Comparison of ENCODE assay signal across 14 cellular contexts in genomic region chr15:39594056-39594763, GRCh38. TPM values are rescaled to one million over a fixed set of nuclear protein-coding genes. Genes with fewer than 3 reads are reported as not detected.
DNase-seq lines count a peak whose midpoint lies in the region; ATAC-seq, FAIRE-seq and TF ChIP-seq lines count a peak whose summit lies in the region.
"Had no signal": no experiment of that assay in that cellular context is flagged by ENCODE, and none has a peak within 500 bp of the region (broad histone marks: within the 10 kb centered on the region; RNA-seq: fewer than 3 reads in every experiment).

No MANE protein-coding gene starts in this region.

- peaks cover 52% of the 10 kb centered on the region for H3K36me3 ChIP-seq in IMR-90 (ENCODE audit: control insufficient read depth, insufficient read depth, low read length)
- H3K36me3 ChIP-seq in GM12878 (ENCODE audit: control insufficient read depth in 2 of 2, insufficient read depth in 2 of 2, low read length in 1 of 2), result no peaks in the 10 kb centered on the region
- H3K36me3 ChIP-seq in mucosa of descending colon (ENCODE audit: low read depth), result peaks cover 5% of the 10 kb centered on the region
- peaks cover 0 to 68% of the 10 kb centered on the region in 2 donors for H3K36me3 ChIP-seq in vagina
- peaks cover 73% of the 10 kb centered on the region for H3K36me3 ChIP-seq in upper lobe of right lung
- H3K36me3 ChIP-seq: neutrophil had no signal

- CTCF ChIA-PET in CD4-positive, alpha-beta T cell (lab: Charles Lee), result interaction anchor here (0.6 to 2.3 kb wide), 5 partner anchors 11 to 163 kb away, joined by 3 to 18 read pairs (median 3); no protein-coding TSS in a partner anchor
- CTCF ChIA-PET in IMR-90 (lab: Yijun Ruan, JAX), result no interaction called here
- CTCF ChIA-PET in GM12878 (lab: Yijun Ruan, JAX), result interaction anchor here (0.6 to 4.3 kb wide), 13 partner anchors 8 to 235 kb away, joined by 3 to 31 read pairs (median 3); no protein-coding TSS in a partner anchor

- no peak overlapping the region for H4K8ac ChIP-seq in IMR-90 (ENCODE audit: low read depth in 2 of 2, low read length in 2 of 2)

- H2AFZ ChIP-seq in IMR-90 (replicated peaks; ENCODE audit: low read length, poor library complexity) (no peak overlapping the region), GM12878 (ENCODE audit: control insufficient read depth, low read depth, low read length) (no peak overlapping the region)

- H3K79me1 ChIP-seq in IMR-90 (ENCODE audit: low read depth in 1 of 2, low read length in 2 of 2), result peaks cover 0 to 47% of the 10 kb centered on the region in 2 experiments; a peak in 2 of 4 replicates

- SMC1A ChIA-PET in GM12878 (lab: Charles Lee; ENCODE audit: uncharacterized antibody, unreplicated experiment), result interaction anchor here (1.3 to 2.8 kb wide), 3 partner anchors 29 to 165 kb away, joined by 4 to 26 read pairs (median 4); no protein-coding TSS in a partner anchor

- H3K4me3 Mint-ChIP-seq in CD4-positive, alpha-beta T cell, result no peak overlapping the region

- H2BK120ac ChIP-seq in IMR-90 (ENCODE audit: low read depth, low read length), result no peak overlapping the region

- H3K4ac ChIP-seq in IMR-90 (ENCODE audit: low read depth, low read length), result peak overlapping the region; percentile 22; the same call in 1 of the 2 replicates

- H3K23ac ChIP-seq in IMR-90 (ENCODE audit: low read depth, low read length), result no peak overlapping the region

- in situ Hi-C loops in IMR-90 (cut with MboI; ENCODE audit: low sequenced_read_pairs) (no loop called here), GM12878 (cut with MboI) (loop anchor here (25.0 kb wide), 1 partner anchor 782 kb away; no protein-coding TSS in a partner anchor)

- H3K9me1 ChIP-seq in IMR-90 (ENCODE audit: insufficient read depth, low read length), result peaks cover 14% of the 10 kb centered on the region

- no peak for ATAC-seq in CD4-positive, alpha-beta T cell (ENCODE audit: poor library complexity)
- ATAC-seq in IMR-90 (ENCODE audit: low read depth) (no peak), GM12878 (peak; percentile 56), mucosa of descending colon (peak; percentile 60), GM18520 (IDR thresholded peaks at IDR 0.05; ENCODE audit: unreplicated experiment) (no peak), upper lobe of right lung (no peak)

- no peak overlapping the region for H3K27ac ChIP-seq in CD4-positive, alpha-beta T cell (ENCODE audit: low read depth, low read length)
- H3K27ac ChIP-seq in IMR-90 (ENCODE audit: insufficient read depth, low read length), result no peak overlapping the region
- no peak overlapping the region for H3K27ac ChIP-seq in GM12878 (ENCODE audit: control insufficient read depth, insufficient read depth)
- H3K27ac ChIP-seq in vagina, result no peak overlapping the region
- no peak overlapping the region for H3K27ac ChIP-seq in upper lobe of right lung
- H3K27ac ChIP-seq: neutrophil had no signal

- no peaks in the 10 kb centered on the region for H3K9me3 ChIP-seq in CD4-positive, alpha-beta T cell (ENCODE audit: control insufficient read depth, low read length)
- H3K9me3 ChIP-seq in IMR-90 (ENCODE audit: control insufficient read depth, insufficient read depth, low read length) (no peaks in the 10 kb centered on the region), GM12878 (replicated peaks; ENCODE audit: control insufficient read depth, insufficient read depth, low read length) (no peaks in the 10 kb centered on the region), mucosa of descending colon (no peaks in the 10 kb centered on the region), vagina (no peaks in the 10 kb centered on the region), upper lobe of right lung (no peaks in the 10 kb centered on the region)
- H3K9me3 ChIP-seq: HAP-1, neutrophil, tibial nerve had no signal

- 97% methylated on average over 4 of the region's 8 CpGs; no CpG with 5 or more reads in 1 of the 2 experiments for WGBS in IMR-90 (ENCODE audit: extremely low coverage in 2 of 2, insufficient read length in 1 of 2), 2 experiments
- WGBS in GM12878 (ENCODE audit: insufficient coverage, insufficient replicate concordance, low lambda C conversion rate, missing lambda C conversion rate), result 14% methylated on average over 8 of the region's 8 CpGs

- H2AK5ac ChIP-seq in IMR-90 (ENCODE audit: low read depth, low read length), result no peak overlapping the region

- no peaks in the 10 kb centered on the region for H3K9me3 Mint-ChIP-seq in CD4-positive, alpha-beta T cell

- H4K20me1 ChIP-seq in IMR-90 (ENCODE audit: insufficient read depth, low read length) (peaks cover 93% of the 10 kb centered on the region), GM12878 (ENCODE audit: control insufficient read depth, insufficient read depth) (no peaks in the 10 kb centered on the region)

- peak in 2 of 10 experiments; percentile 10 to 11 for DNase-seq in CD4-positive, alpha-beta T cell
- DNase-seq in IMR-90 (peak; percentile 34), GM12878 (ENCODE audit: low read depth, low spot score) (no peak), mucosa of descending colon (peak in 2 of 3 donors; percentile 57 to 72), vagina (ENCODE audit: extremely low spot score in 2 of 2) (no peak), DMS153 (lab: John Stamatoyannopoulos, UW) (no peak), upper lobe of right lung (no peak)
- DNase-seq: activated T-cell treated with anti-CD3 and anti-CD28 coated beads for 4 hours, NCI-H1092, NCI-H748 treated with DMSO at 0.1 percent for 48 hours had no signal

- peak overlapping the region; percentile 33 for H2BK5ac ChIP-seq in IMR-90 (ENCODE audit: low read depth, low read length, poor library complexity, severe bottlenecking)

- no peak overlapping the region for H4K5ac ChIP-seq in IMR-90 (ENCODE audit: low read depth, low read length)

- FAIRE-seq in GM12878 (lab: Jason Lieb, UNC), result no peak

- H3K27me3 ChIP-seq in CD4-positive, alpha-beta T cell (ENCODE audit: control insufficient read depth, insufficient read depth, low read length), result no peaks in the 10 kb centered on the region
- H3K27me3 ChIP-seq in IMR-90 (ENCODE audit: control insufficient read depth, insufficient read depth, low read length) (no peaks in the 10 kb centered on the region), GM12878 (replicated peaks in 1 of 2; ENCODE audit: control insufficient read depth in 2 of 2, insufficient read depth in 2 of 2, low read length in 1 of 2) (no peaks in the 10 kb centered on the region), vagina (no peaks in the 10 kb centered on the region), upper lobe of right lung (no peaks in the 10 kb centered on the region)
- H3K27me3 ChIP-seq: neutrophil, tibial nerve had no signal

- H3K27me3 Mint-ChIP-seq in CD4-positive, alpha-beta T cell, result peaks cover 4% of the 10 kb centered on the region

- H4K91ac ChIP-seq in IMR-90 (ENCODE audit: insufficient read depth, low read depth, low read length), result no peak overlapping the region

- no peaks in the 10 kb centered on the region for H3K79me2 ChIP-seq in GM12878 (ENCODE audit: control insufficient read depth, insufficient read depth, low read length)

- no peaks in the 10 kb centered on the region; the same call in 1 of the 2 replicates for H3K4me1 ChIP-seq in IMR-90 (ENCODE audit: control insufficient read depth, insufficient read depth, low read length)
- no peaks in the 10 kb centered on the region for H3K4me1 ChIP-seq in GM12878 (ENCODE audit: control insufficient read depth, insufficient read depth, low read length)
- H3K4me1 ChIP-seq in mucosa of descending colon (ENCODE audit: low read depth), result peaks cover 43% of the 10 kb centered on the region
- peaks cover 10% of the 10 kb centered on the region for H3K4me1 ChIP-seq in vagina
- no peaks in the 10 kb centered on the region for H3K4me1 ChIP-seq in upper lobe of right lung

- intact Hi-C loops in CD4-positive, alpha-beta T cell (cut with DNase I, micrococcal nuclease), result loop anchor here in 1 of 2 experiments (5.0 kb wide), 2 partner anchors 88 to 163 kb away; no protein-coding TSS in a partner anchor
- intact Hi-C loops in IMR-90 (cut with micrococcal nuclease), result no loop called here
- intact Hi-C loops in GM12878 (cut with micrococcal nuclease; ENCODE audit: unreplicated experiment), result no loop called here
- intact Hi-C loops in mucosa of descending colon (cut with DNase I, micrococcal nuclease), result loop anchor here in 1 of 2 donors (5.0 to 10.0 kb wide), 2 partner anchors 91 to 163 kb away; no protein-coding TSS in a partner anchor
- intact Hi-C loops in vagina (cut with DNase I), result no loop called here
- intact Hi-C loops in upper lobe of right lung (cut with DNase I), result no loop called here

- POLR2A ChIA-PET in CD4-positive, alpha-beta T cell (lab: Charles Lee), result no interaction called here
- POLR2A ChIA-PET in IMR-90 (lab: Charles Lee; ENCODE audit: unreplicated experiment), result no interaction called here
- POLR2A ChIA-PET in GM12878 (lab: Charles Lee), result no interaction called here

- H2BK20ac ChIP-seq in IMR-90 (ENCODE audit: low read depth, low read length), result no peak overlapping the region

- peak overlapping the region; percentile 13; the same call in 1 of the 2 replicates for H3K14ac ChIP-seq in IMR-90 (replicated peaks; ENCODE audit: low read depth, low read length)

- H3K9ac ChIP-seq in IMR-90 (ENCODE audit: low read depth, low read length) (no peak overlapping the region), GM12878 (ENCODE audit: control insufficient read depth, insufficient read depth, low read length) (no peak overlapping the region)

- H3K27ac Mint-ChIP-seq in CD4-positive, alpha-beta T cell, result no peak overlapping the region

- dilution Hi-C loops in IMR-90 (cut with HindIII; ENCODE audit: low sequenced_read_pairs, unreplicated experiment), result no loop called here

- H3K4me2 ChIP-seq in IMR-90 (ENCODE audit: low read depth, low read length) (no peak overlapping the region; the same call in 1 of the 2 replicates), GM12878 (ENCODE audit: control insufficient read depth, insufficient read depth) (no peak overlapping the region)

- H3K36me3 Mint-ChIP-seq in CD4-positive, alpha-beta T cell (ENCODE audit: low read depth), result no peaks in the 10 kb centered on the region

- H2BK15ac ChIP-seq in IMR-90 (ENCODE audit: low read depth, low read length), result no peak overlapping the region

- TF ChIP-seq POLR2A in IMR-90 (IDR thresholded peaks at IDR 0.05; ENCODE audit: low read depth, low read length) (peak; percentile 8), GM12878 (IDR thresholded peaks at IDR 0.05; ENCODE audit: low read depth, low read length) (no peak), vagina (IDR thresholded peaks at IDR 0.05) (no peak)

- no peak overlapping the region for H3K56ac ChIP-seq in IMR-90 (ENCODE audit: extremely low read depth, insufficient read depth, low read length)

- H3K4me3 ChIP-seq in IMR-90 (ENCODE audit: insufficient read depth, low read depth, low read length), result no peak overlapping the region
- H3K4me3 ChIP-seq in GM12878, result no peak overlapping the region
- no peak overlapping the region for H3K4me3 ChIP-seq in mucosa of descending colon
- no peak overlapping the region for H3K4me3 ChIP-seq in vagina
- no peak overlapping the region for H3K4me3 ChIP-seq in upper lobe of right lung
- H3K4me3 ChIP-seq: HAP-1 had no signal

- TF ChIP-seq EP300 in GM12878 (IDR thresholded peaks at IDR 0.05; ENCODE audit: borderline replicate concordance in 1 of 2, control insufficient read depth in 1 of 2, low read depth in 2 of 2, low read length in 2 of 2), result no peak

- no peaks in the 10 kb centered on the region for H3K4me1 Mint-ChIP-seq in CD4-positive, alpha-beta T cell (ENCODE audit: low read depth)

- TF ChIP-seq RAD21 in IMR-90 (IDR thresholded peaks at IDR 0.05; ENCODE audit: low read length) (no peak), GM12878 (IDR thresholded peaks at IDR 0.05; ENCODE audit: insufficient read depth, low read depth, low read length) (peak; percentile 21; the same call in 1 of the 2 replicates)

- BruUV-seq in IMR-90 (replicated peaks; lab: Mats Ljungman, UMichigan) (no TSS peak), GM12878 (replicated peaks; lab: Mats Ljungman, UMichigan) (no TSS peak)

- H3K18ac ChIP-seq in IMR-90 (ENCODE audit: low read depth, low read length), result no peak overlapping the region

- H2AK9ac ChIP-seq in IMR-90 (replicated peaks; ENCODE audit: low read depth, low read length, poor library complexity), result no peak overlapping the region

- peak; percentile 38 for TF ChIP-seq CTCF in CD4-positive, alpha-beta T cell (IDR thresholded peaks at IDR 0.05)
- TF ChIP-seq CTCF in IMR-90 (conservative IDR thresholded peaks at IDR 0.05; ENCODE audit: low read depth, low read length) (no peak), GM12878 (IDR thresholded peaks at IDR 0.05 in 2 of 3, conservative IDR thresholded peaks at IDR 0.05 in 1 of 3; ENCODE audit: control insufficient read depth in 2 of 3, extremely low read depth in 1 of 3, insufficient read depth in 1 of 3, low read depth in 3 of 3, low read length in 3 of 3) (peak in 2 of 3 experiments; percentile 23 to 41; a peak in 2 of 6 replicates), mucosa of descending colon (IDR thresholded peaks at IDR 0.05) (no peak), vagina (IDR thresholded peaks at IDR 0.05) (no peak), upper lobe of right lung (IDR thresholded peaks at IDR 0.05) (no peak)

- RAD21 ChIA-PET in GM12878 (lab: Charles Lee; ENCODE audit: unreplicated experiment), result interaction anchor here (1.0 to 2.2 kb wide), 4 partner anchors 29 to 163 kb away, joined by 3 to 17 read pairs (median 5); no protein-coding TSS in a partner anchor

RNA-seq across cellular contexts. Expression of gene THBS1, which starts 13.3 kb away (rescaled TPM):
- total RNA-seq in CD4-positive, alpha-beta T cell, result 10 to 100 TPM in 1 of 2 experiments, 1 to 10 TPM in 1; 9.5 to 10.5 TPM
- 3,217 and 4,071 TPM in 2 replicates for total RNA-seq in IMR-90 (2012; rRNA removed)
- 1,562 and 1,711 TPM in 2 replicates for polyA plus RNA-seq in IMR-90 (2012; rRNA removed)
- polyA plus RNA-seq in IMR-90 (2012; cell fraction: cytosol; rRNA removed), result 567 and 904 TPM in 2 replicates
- 2,496 and 5,799 TPM in 2 replicates for polyA plus RNA-seq in IMR-90 (2012; cell fraction: nucleus; rRNA removed; ENCODE audit: low replicate concordance)
- total RNA-seq in GM12878 (2013; cell fraction: nucleolus; rRNA removed), result 0.06 TPM in 1 of 2 replicates, not detected in the other
- total RNA-seq in GM12878 (2014; rRNA removed), result 0.23 TPM in 1 of 2 replicates, not detected in the other
- not detected in 2 replicates for total RNA-seq in GM12878 (2014; rRNA removed; fragmentation: Illumina TruSeq; extraction: Trizol)
- total RNA-seq in GM12878 (2021), result 1.5 and 1.6 TPM in 2 replicates
- not detected for polyA plus RNA-seq in GM12878 (2011; ENCODE audit: low read depth)
- polyA plus RNA-seq in GM12878 (2011; rRNA removed), result 0.08 and 0.09 TPM in 2 replicates
- polyA plus RNA-seq in GM12878 (2011; cell fraction: cytosol; rRNA removed), result 0.20 and 0.30 TPM in 2 replicates
- polyA plus RNA-seq in GM12878 (2011; cell fraction: nucleus; rRNA removed), result 0.16 and 0.19 TPM in 2 replicates
- 0.05 and 0.06 TPM in 2 replicates for polyA plus RNA-seq in GM12878 (2012)
- polyA plus RNA-seq in GM12878 (2014; fragmentation: Illumina TruSeq; extraction: Trizol), result not detected in 2 replicates
- polyA plus RNA-seq in GM12878 (2014; fragmentation: Nextera tagmentation; extraction: Ambion mirVana), result under 1 TPM; under 0.01 to 0.02 TPM
- 0.03 TPM in 1 of 2 replicates, not detected in the other for polyA plus RNA-seq in GM12878 (2014; rRNA removed)
- under 1 TPM; 0.55 to 0.64 TPM for polyA plus RNA-seq in GM12878 (2016; fragmentation: Nextera tagmentation; extraction: Ambion mirVana)
- 0.73 and 0.77 TPM in 2 replicates for polyA minus RNA-seq in GM12878 (2011; rRNA and poly(A)+ RNA removed)
- polyA minus RNA-seq in GM12878 (2011; cell fraction: cytosol; rRNA and poly(A)+ RNA removed), result 1.2 and 1.5 TPM in 2 replicates
- 0.73 and 1.7 TPM in 2 replicates for polyA minus RNA-seq in GM12878 (2011; cell fraction: nucleus; rRNA and poly(A)+ RNA removed)
- total RNA-seq in mucosa of descending colon, result 100 to 1,000 TPM; 209 to 356 (median 288) TPM
- total RNA-seq in vagina, result 513 TPM
- 377 TPM for total RNA-seq in upper lobe of right lung

Comparison
In these comparisons a context has a peak if more than half of its experiments do, and no peak if none do; other contexts are left out.
1. ATAC-seq: peak in GM12878 (single experiment) and mucosa of descending colon (single experiment); none in CD4-positive, alpha-beta T cell (single experiment), IMR-90 (single experiment), GM18520 (single experiment) and upper lobe of right lung (single experiment).
2. DNase-seq: peak in IMR-90 (single experiment) and mucosa of descending colon (2 of 3); none in GM12878 (single experiment), vagina (0 of 2), DMS153 (single experiment) and upper lobe of right lung (single experiment).
3. CTCF ChIP-seq: peak in CD4-positive, alpha-beta T cell (single experiment) and GM12878 (2 of 3); none in IMR-90 (single experiment), mucosa of descending colon (single experiment), vagina (0 of 3) and upper lobe of right lung (single experiment).
4. RNA of gene THBS1, which starts 13.3 kb away (total RNA-seq): 3,217 to 4,071 TPM in IMR-90, 513 TPM in vagina (single experiment), 377 TPM in upper lobe of right lung (single experiment) and 209 to 356 TPM in mucosa of descending colon; 9.5 to 10.5 TPM in CD4-positive, alpha-beta T cell and 0.06 to 1.6 TPM in GM12878; every median in the first group is over 10 times any median in the second.